15 cellular contexts compared by ENCODE assay signal in the genomic region with DNA sequence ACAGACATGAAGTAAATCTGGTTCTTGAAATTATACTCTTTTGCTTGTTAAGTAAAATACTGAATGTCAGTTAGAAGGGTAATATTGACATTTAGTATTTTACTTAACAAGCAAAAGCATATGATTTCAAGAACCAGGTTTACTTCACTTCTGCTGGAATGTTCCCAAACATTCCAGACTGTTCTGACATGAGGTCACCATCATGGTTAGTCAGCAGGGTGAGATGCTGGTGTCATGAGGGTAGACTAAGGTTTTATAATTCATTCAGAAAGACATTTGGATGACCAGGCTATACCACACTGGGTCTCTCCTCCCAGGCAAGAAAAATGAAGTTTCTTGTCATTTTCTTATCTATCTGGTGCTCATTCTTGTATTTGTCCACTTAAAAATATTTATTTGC.
DNase-seq lines count a peak whose midpoint lies in the region; ATAC-seq, FAIRE-seq and TF ChIP-seq lines count a peak whose summit lies in the region.
"Had no signal": no experiment of that assay in that cellular context is flagged by ENCODE, and none has a peak within 500 bp of the region (broad histone marks: within the 10 kb centered on the region; RNA-seq: fewer than 3 reads in every experiment).

No MANE protein-coding gene starts in this region.

- peak; percentile 2 for DNase-seq in H54 (ENCODE audit: insufficient read length, low spot score)
- DNase-seq in astrocyte of the hippocampus (ENCODE audit: low read depth, low spot score): peak; percentile 83
- DNase-seq in glomerular visceral epithelial cell (ENCODE audit: extremely low spot score): peak; percentile 73
- DNase-seq in urothelium cell line (ENCODE audit: low spot score): peak; percentile 8
- no peak for DNase-seq in COR-L47 (lab: John Stamatoyannopoulos, UW)
- DNase-seq: activated CD4-positive, CD25-positive, alpha-beta regulatory T cell; activated CD8-positive, alpha-beta memory T cell treated with anti-CD3 and anti-CD28 coated beads for 24 hours; cerebellar nuclear complex; MV-4-11; NCI-H2029 treated with DMSO at 0.1 percent for 48 hours; SJCRH30; thyroid gland had no signal

- FAIRE-seq in H54 (lab: Jason Lieb, UNC): no peak
- no peak for FAIRE-seq in urothelium cell line (lab: Jason Lieb, UNC)

- TF ChIP-seq POLR2A in H54 (IDR thresholded peaks at IDR 0.05; ENCODE audit: low read depth, low read length): no peak

- ATAC-seq in HG03025 (IDR thresholded peaks at IDR 0.05; ENCODE audit: low FRiP score, unreplicated experiment) (no peak), GM21360 (IDR thresholded peaks at IDR 0.05; ENCODE audit: unreplicated experiment) (no peak)
- ATAC-seq: gastroesophageal sphincter had no signal
